1 cellular context compared by ENCODE assay signal in the genomic region with DNA sequence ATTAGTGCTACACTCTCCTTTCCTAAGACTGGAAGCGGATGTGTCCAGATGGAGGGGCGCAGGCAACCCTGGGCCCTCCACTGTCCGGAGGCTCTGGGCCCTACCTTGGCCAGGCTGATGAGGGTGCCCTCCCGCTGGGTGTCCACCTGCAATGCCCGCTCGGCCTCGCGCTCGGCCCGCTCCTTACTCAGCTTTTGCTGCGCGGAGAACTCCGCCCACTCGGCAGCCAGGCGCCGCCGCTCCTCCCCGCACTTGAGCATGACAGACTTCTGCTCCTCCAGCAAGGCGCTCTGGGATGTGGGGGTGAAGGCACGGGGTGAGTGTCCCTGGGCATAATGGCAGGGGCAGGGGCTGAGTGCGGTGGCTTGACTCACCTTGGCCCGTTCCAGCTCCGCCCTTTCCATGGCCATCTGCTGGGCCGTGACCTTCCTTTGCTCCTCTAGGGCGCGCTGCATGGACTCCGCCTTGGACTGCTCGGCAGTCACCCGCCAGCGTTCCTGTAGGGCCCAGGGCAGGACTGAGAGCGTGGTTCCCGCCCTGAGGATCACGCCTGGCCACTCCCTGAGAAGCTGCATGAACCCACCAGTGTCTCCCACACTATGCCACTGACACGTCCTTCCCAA.
TF ChIP-seq lines count a peak whose summit lies in the region.

No MANE protein-coding gene starts in this region.

TF ChIP-seq in HepG2, 621 proteins besides CTCF, POLR2A, EP300 and RAD21 (continued from another document and continues in another):
- TF ChIP-seq, protein P1, sequence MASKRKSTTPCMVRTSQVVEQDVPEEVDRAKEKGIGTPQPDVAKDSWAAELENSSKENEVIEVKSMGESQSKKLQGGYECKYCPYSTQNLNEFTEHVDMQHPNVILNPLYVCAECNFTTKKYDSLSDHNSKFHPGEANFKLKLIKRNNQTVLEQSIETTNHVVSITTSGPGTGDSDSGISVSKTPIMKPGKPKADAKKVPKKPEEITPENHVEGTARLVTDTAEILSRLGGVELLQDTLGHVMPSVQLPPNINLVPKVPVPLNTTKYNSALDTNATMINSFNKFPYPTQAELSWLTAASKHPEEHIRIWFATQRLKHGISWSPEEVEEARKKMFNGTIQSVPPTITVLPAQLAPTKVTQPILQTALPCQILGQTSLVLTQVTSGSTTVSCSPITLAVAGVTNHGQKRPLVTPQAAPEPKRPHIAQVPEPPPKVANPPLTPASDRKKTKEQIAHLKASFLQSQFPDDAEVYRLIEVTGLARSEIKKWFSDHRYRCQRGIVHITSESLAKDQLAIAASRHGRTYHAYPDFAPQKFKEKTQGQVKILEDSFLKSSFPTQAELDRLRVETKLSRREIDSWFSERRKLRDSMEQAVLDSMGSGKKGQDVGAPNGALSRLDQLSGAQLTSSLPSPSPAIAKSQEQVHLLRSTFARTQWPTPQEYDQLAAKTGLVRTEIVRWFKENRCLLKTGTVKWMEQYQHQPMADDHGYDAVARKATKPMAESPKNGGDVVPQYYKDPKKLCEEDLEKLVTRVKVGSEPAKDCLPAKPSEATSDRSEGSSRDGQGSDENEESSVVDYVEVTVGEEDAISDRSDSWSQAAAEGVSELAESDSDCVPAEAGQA (IDR thresholded peaks at IDR 0.05; ENCODE audit: low read depth), result no peak
- TF ChIP-seq, protein P1 (CRISPR knock-in tag; IDR thresholded peaks at IDR 0.05; ENCODE audit: borderline replicate concordance), result no peak
- TF ChIP-seq, protein P2, sequence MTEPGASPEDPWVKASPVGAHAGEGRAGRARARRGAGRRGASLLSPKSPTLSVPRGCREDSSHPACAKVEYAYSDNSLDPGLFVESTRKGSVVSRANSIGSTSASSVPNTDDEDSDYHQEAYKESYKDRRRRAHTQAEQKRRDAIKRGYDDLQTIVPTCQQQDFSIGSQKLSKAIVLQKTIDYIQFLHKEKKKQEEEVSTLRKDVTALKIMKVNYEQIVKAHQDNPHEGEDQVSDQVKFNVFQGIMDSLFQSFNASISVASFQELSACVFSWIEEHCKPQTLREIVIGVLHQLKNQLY (CRISPR knock-in tag; IDR thresholded peaks at IDR 0.05), result no peak
- no peak for TF ChIP-seq PCBP1 (IDR thresholded peaks at IDR 0.05; ENCODE audit: borderline replicate concordance, low read depth, low read length)
- TF ChIP-seq ZNF121 (CRISPR knock-in tag; IDR thresholded peaks at IDR 0.05), result peak; percentile 98
- no peak for TF ChIP-seq ZNF747 (CRISPR knock-in tag; IDR thresholded peaks at IDR 0.05; ENCODE audit: borderline replicate concordance)
- TF ChIP-seq SRY (CRISPR knock-in tag; IDR thresholded peaks at IDR 0.05), result no peak
- no peak for TF ChIP-seq TCF12 (IDR thresholded peaks at IDR 0.05)
- no peak for TF ChIP-seq TCF12 (CRISPR knock-in tag; IDR thresholded peaks at IDR 0.05)
- TF ChIP-seq, protein P3, sequence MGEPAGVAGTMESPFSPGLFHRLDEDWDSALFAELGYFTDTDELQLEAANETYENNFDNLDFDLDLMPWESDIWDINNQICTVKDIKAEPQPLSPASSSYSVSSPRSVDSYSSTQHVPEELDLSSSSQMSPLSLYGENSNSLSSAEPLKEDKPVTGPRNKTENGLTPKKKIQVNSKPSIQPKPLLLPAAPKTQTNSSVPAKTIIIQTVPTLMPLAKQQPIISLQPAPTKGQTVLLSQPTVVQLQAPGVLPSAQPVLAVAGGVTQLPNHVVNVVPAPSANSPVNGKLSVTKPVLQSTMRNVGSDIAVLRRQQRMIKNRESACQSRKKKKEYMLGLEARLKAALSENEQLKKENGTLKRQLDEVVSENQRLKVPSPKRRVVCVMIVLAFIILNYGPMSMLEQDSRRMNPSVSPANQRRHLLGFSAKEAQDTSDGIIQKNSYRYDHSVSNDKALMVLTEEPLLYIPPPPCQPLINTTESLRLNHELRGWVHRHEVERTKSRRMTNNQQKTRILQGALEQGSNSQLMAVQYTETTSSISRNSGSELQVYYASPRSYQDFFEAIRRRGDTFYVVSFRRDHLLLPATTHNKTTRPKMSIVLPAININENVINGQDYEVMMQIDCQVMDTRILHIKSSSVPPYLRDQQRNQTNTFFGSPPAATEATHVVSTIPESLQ (CRISPR knock-in tag; conservative IDR thresholded peaks at IDR 0.05), result no peak
- no peak for TF ChIP-seq RNF2 (conservative IDR thresholded peaks at IDR 0.05; ENCODE audit: low read depth)
- no peak for TF ChIP-seq ATF1 (CRISPR knock-in tag; IDR thresholded peaks at IDR 0.05)
- TF ChIP-seq MAZ (IDR thresholded peaks at IDR 0.05; ENCODE audit: borderline replicate concordance, low read depth, low read length), result no peak
- TF ChIP-seq MAZ (CRISPR knock-in tag; IDR thresholded peaks at IDR 0.05; ENCODE audit: low read depth), result no peak
- TF ChIP-seq, protein P4, sequence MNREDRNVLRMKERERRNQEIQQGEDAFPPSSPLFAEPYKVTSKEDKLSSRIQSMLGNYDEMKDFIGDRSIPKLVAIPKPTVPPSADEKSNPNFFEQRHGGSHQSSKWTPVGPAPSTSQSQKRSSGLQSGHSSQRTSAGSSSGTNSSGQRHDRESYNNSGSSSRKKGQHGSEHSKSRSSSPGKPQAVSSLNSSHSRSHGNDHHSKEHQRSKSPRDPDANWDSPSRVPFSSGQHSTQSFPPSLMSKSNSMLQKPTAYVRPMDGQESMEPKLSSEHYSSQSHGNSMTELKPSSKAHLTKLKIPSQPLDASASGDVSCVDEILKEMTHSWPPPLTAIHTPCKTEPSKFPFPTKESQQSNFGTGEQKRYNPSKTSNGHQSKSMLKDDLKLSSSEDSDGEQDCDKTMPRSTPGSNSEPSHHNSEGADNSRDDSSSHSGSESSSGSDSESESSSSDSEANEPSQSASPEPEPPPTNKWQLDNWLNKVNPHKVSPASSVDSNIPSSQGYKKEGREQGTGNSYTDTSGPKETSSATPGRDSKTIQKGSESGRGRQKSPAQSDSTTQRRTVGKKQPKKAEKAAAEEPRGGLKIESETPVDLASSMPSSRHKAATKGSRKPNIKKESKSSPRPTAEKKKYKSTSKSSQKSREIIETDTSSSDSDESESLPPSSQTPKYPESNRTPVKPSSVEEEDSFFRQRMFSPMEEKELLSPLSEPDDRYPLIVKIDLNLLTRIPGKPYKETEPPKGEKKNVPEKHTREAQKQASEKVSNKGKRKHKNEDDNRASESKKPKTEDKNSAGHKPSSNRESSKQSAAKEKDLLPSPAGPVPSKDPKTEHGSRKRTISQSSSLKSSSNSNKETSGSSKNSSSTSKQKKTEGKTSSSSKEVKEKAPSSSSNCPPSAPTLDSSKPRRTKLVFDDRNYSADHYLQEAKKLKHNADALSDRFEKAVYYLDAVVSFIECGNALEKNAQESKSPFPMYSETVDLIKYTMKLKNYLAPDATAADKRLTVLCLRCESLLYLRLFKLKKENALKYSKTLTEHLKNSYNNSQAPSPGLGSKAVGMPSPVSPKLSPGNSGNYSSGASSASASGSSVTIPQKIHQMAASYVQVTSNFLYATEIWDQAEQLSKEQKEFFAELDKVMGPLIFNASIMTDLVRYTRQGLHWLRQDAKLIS (CRISPR knock-in tag; IDR thresholded peaks at IDR 0.05), result no peak
- TF ChIP-seq ZSCAN9 (CRISPR knock-in tag; IDR thresholded peaks at IDR 0.05; ENCODE audit: borderline replicate concordance), result no peak
- TF ChIP-seq, protein P5, sequence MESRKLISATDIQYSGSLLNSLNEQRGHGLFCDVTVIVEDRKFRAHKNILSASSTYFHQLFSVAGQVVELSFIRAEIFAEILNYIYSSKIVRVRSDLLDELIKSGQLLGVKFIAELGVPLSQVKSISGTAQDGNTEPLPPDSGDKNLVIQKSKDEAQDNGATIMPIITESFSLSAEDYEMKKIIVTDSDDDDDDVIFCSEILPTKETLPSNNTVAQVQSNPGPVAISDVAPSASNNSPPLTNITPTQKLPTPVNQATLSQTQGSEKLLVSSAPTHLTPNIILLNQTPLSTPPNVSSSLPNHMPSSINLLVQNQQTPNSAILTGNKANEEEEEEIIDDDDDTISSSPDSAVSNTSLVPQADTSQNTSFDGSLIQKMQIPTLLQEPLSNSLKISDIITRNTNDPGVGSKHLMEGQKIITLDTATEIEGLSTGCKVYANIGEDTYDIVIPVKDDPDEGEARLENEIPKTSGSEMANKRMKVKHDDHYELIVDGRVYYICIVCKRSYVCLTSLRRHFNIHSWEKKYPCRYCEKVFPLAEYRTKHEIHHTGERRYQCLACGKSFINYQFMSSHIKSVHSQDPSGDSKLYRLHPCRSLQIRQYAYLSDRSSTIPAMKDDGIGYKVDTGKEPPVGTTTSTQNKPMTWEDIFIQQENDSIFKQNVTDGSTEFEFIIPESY (CRISPR knock-in tag; IDR thresholded peaks at IDR 0.05), result peak; percentile 91
- no peak for TF ChIP-seq ZNF264 (CRISPR knock-in tag; IDR thresholded peaks at IDR 0.05)
- no peak for TF ChIP-seq MEIS2 (CRISPR knock-in tag; IDR thresholded peaks at IDR 0.05)
- peak; percentile 41 for TF ChIP-seq YY1 (IDR thresholded peaks at IDR 0.05; ENCODE audit: insufficient read depth, insufficient replicate concordance, low read depth, low read length)
- no peak for TF ChIP-seq ZNF207 (IDR thresholded peaks at IDR 0.05; ENCODE audit: borderline replicate concordance)
- TF ChIP-seq SKI (IDR thresholded peaks at IDR 0.05; ENCODE audit: partially characterized antibody), result no peak
- TF ChIP-seq, protein P6, sequence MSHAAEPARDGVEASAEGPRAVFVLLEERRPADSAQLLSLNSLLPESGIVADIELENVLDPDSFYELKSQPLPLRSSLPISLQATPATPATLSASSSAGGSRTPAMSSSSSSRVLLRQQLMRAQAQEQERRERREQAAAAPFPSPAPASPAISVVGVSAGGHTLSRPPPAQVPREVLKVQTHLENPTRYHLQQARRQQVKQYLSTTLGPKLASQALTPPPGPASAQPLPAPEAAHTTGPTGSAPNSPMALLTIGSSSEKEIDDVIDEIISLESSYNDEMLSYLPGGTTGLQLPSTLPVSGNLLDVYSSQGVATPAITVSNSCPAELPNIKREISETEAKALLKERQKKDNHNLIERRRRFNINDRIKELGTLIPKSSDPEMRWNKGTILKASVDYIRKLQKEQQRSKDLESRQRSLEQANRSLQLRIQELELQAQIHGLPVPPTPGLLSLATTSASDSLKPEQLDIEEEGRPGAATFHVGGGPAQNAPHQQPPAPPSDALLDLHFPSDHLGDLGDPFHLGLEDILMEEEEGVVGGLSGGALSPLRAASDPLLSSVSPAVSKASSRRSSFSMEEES (CRISPR knock-in tag; IDR thresholded peaks at IDR 0.05), result no peak
- no peak for TF ChIP-seq ZC3H13 (CRISPR knock-in tag; IDR thresholded peaks at IDR 0.05)
- TF ChIP-seq TOPORS (CRISPR knock-in tag; IDR thresholded peaks at IDR 0.05), result no peak
- TF ChIP-seq, protein P7, sequence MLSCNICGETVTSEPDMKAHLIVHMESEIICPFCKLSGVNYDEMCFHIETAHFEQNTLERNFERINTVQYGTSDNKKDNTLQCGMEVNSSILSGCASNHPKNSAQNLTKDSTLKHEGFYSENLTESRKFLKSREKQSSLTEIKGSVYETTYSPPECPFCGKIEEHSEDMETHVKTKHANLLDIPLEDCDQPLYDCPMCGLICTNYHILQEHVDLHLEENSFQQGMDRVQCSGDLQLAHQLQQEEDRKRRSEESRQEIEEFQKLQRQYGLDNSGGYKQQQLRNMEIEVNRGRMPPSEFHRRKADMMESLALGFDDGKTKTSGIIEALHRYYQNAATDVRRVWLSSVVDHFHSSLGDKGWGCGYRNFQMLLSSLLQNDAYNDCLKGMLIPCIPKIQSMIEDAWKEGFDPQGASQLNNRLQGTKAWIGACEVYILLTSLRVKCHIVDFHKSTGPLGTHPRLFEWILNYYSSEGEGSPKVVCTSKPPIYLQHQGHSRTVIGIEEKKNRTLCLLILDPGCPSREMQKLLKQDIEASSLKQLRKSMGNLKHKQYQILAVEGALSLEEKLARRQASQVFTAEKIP (CRISPR knock-in tag; IDR thresholded peaks at IDR 0.05; ENCODE audit: borderline replicate concordance), result no peak
- TF ChIP-seq EHMT2 (IDR thresholded peaks at IDR 0.05; ENCODE audit: borderline replicate concordance, low read depth, low read length), result no peak
- no peak for TF ChIP-seq TGIF2 (CRISPR knock-in tag; IDR thresholded peaks at IDR 0.05)
- TF ChIP-seq, protein P8, sequence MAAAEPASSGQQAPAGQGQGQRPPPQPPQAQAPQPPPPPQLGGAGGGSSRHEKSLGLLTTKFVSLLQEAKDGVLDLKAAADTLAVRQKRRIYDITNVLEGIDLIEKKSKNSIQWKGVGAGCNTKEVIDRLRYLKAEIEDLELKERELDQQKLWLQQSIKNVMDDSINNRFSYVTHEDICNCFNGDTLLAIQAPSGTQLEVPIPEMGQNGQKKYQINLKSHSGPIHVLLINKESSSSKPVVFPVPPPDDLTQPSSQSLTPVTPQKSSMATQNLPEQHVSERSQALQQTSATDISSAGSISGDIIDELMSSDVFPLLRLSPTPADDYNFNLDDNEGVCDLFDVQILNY (CRISPR knock-in tag; conservative IDR thresholded peaks at IDR 0.05), result 0 out of 2 replicates have a peak, but pooled peaks have one; percentile 15
- no peak for TF ChIP-seq BORCS8-MEF2B (CRISPR knock-in tag; IDR thresholded peaks at IDR 0.05)
- TF ChIP-seq NFKB2 (CRISPR knock-in tag; IDR thresholded peaks at IDR 0.05; ENCODE audit: borderline replicate concordance), result no peak
- no peak for TF ChIP-seq ZNF205 (CRISPR knock-in tag; IDR thresholded peaks at IDR 0.05)
- no peak for TF ChIP-seq ZNF616 (CRISPR knock-in tag; IDR thresholded peaks at IDR 0.05; ENCODE audit: low read depth)
- TF ChIP-seq GATA4 (IDR thresholded peaks at IDR 0.05; ENCODE audit: borderline replicate concordance, low read depth), result no peak
- no peak for TF ChIP-seq PPARG (CRISPR knock-in tag; conservative IDR thresholded peaks at IDR 0.05)
- TF ChIP-seq NFE2L2 (IDR thresholded peaks at IDR 0.05; ENCODE audit: low read length), result no peak
- TF ChIP-seq ARNT (IDR thresholded peaks at IDR 0.05), result no peak
- TF ChIP-seq ATAD3A (CRISPR knock-in tag; IDR thresholded peaks at IDR 0.05), result no peak
- TF ChIP-seq SMYD3 (CRISPR knock-in tag; IDR thresholded peaks at IDR 0.05), result no peak
- no peak for TF ChIP-seq RFXANK (CRISPR knock-in tag; IDR thresholded peaks at IDR 0.05)
- no peak for TF ChIP-seq MIER2 (CRISPR knock-in tag; IDR thresholded peaks at IDR 0.05)
- TF ChIP-seq NFYB (CRISPR knock-in tag; IDR thresholded peaks at IDR 0.05), result no peak
- no peak for TF ChIP-seq ZNF180 (CRISPR knock-in tag; IDR thresholded peaks at IDR 0.05; ENCODE audit: borderline replicate concordance, low read depth)
- TF ChIP-seq ZNF768 (CRISPR knock-in tag; IDR thresholded peaks at IDR 0.05), result no peak
- TF ChIP-seq SIX4 (CRISPR knock-in tag; IDR thresholded peaks at IDR 0.05), result no peak
- TF ChIP-seq RARA (CRISPR knock-in tag; IDR thresholded peaks at IDR 0.05), result no peak
